Comparison of ENCODE assay signal across 2 cellular contexts in the genomic region with DNA sequence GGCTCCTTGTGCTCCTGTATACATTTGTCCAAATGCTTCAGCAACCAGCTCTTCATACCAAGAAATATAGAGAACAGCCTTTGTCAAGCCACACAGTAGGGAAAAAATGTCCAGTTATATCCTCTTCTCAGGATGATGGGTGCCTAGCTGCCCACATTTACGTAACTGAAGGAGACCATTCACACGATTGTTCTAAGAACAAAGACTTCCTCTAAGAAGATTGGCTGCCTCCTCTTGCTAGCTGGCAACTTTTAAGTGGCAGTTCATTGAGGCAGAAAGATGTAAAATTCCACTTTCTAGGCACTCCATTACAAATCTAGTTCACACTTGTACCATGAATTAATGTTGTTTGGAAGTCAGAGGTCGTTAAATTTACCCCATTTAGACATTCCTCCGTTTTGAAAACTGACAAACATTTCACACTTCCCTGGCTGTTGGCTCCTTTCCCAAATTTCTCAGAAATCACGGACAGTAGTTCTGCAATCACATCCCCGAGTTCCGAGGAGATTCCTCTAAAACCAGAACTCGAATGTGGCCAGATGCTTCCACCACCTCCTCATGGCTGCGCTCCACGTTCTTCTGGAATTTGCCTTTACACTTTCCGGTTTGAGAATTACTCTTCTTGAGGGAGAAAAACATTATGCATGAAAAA.
A peak's percentile ranks its signal among the peaks of the same experiment; 100 is the strongest.
TF ChIP-seq lines count a peak whose summit lies in the region.

No MANE protein-coding gene starts in this region.

TF ChIP-seq in liver, 16 proteins besides CTCF, POLR2A, EP300 and RAD21:
- TF ChIP-seq, protein P1, sequence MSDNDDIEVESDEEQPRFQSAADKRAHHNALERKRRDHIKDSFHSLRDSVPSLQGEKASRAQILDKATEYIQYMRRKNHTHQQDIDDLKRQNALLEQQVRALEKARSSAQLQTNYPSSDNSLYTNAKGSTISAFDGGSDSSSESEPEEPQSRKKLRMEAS (IDR thresholded peaks at IDR 0.05) = no peak
- TF ChIP-seq GABPA (IDR thresholded peaks at IDR 0.05 in 1 of 2, conservative IDR thresholded peaks at IDR 0.05 in 1 of 2) (no peak), NR2F2 (IDR thresholded peaks at IDR 0.05) (peak; percentile 11)

TF ChIP-seq in HepG2, 621 proteins besides CTCF, POLR2A, EP300 and RAD21:
- TF ChIP-seq, protein P2, sequence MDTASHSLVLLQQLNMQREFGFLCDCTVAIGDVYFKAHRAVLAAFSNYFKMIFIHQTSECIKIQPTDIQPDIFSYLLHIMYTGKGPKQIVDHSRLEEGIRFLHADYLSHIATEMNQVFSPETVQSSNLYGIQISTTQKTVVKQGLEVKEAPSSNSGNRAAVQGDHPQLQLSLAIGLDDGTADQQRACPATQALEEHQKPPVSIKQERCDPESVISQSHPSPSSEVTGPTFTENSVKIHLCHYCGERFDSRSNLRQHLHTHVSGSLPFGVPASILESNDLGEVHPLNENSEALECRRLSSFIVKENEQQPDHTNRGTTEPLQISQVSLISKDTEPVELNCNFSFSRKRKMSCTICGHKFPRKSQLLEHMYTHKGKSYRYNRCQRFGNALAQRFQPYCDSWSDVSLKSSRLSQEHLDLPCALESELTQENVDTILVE (CRISPR knock-in tag; IDR thresholded peaks at IDR 0.05) = no peak
TF ChIP-seq in HepG2: peak in this region for 0.
